Comparison of ENCODE assay signal across 8 cellular contexts in genomic region chr22:45994516-45995404, GRCh38. TPM values are rescaled to one million over a fixed set of nuclear protein-coding genes. Genes with fewer than 3 reads are reported as not detected.
DNase-seq lines count a peak whose midpoint lies in the region; ATAC-seq and TF ChIP-seq lines count a peak whose summit lies in the region.

No MANE protein-coding gene starts in this region.

- peak overlapping the region; percentile 73 for H2BK5ac ChIP-seq in neuronal stem cell (ENCODE audit: low read length)

- peak overlapping the region; percentile 47 for H3K4ac ChIP-seq in neuronal stem cell (ENCODE audit: low read length)

- ATAC-seq in HG02642 (IDR thresholded peaks at IDR 0.05; ENCODE audit: poor library complexity, unreplicated experiment), result no peak

- H4K91ac ChIP-seq in neuronal stem cell (ENCODE audit: low read depth, low read length, poor library complexity), result no peak overlapping the region

- no peak overlapping the region for H4K8ac ChIP-seq in neuronal stem cell (ENCODE audit: low read depth, low read length)

- H3K4me3 ChIP-seq in neuronal stem cell (ENCODE audit: low read length in 2 of 2), result no peak overlapping the region

- H3K27ac ChIP-seq in neuronal stem cell (replicated peaks; ENCODE audit: low read length), result no peak overlapping the region

- in situ Hi-C loops in ACHN (cut with HindIII; ENCODE audit: low pct_ligation_motif_present, low pct_unique_long_range_greater_than_20kb, low sequenced_read_pairs) (no loop called here), GM13977 (cut with MboI; ENCODE audit: low pct_unique_long_range_greater_than_20kb, low sequenced_read_pairs, unreplicated experiment) (no loop called here)

- no peak overlapping the region for H2BK120ac ChIP-seq in neuronal stem cell (ENCODE audit: low read depth, low read length)

- H3K14ac ChIP-seq in neuronal stem cell (ENCODE audit: low read length), result peak overlapping the region; percentile 32

- H3K36me3 ChIP-seq in neuronal stem cell (replicated peaks in 1 of 2; ENCODE audit: control insufficient read depth in 2 of 2, insufficient read depth in 2 of 2, low read length in 2 of 2), result no peaks in the 10 kb centered on the region

- no peaks in the 10 kb centered on the region for H3K9me3 ChIP-seq in neuronal stem cell (replicated peaks in 1 of 2; ENCODE audit: control insufficient read depth in 2 of 2, insufficient read depth in 1 of 2, low read depth in 1 of 2, low read length in 2 of 2)

- H3K27me3 ChIP-seq in neuronal stem cell (ENCODE audit: control insufficient read depth in 3 of 3, insufficient read depth in 3 of 3, low read depth in 1 of 3, low read length in 3 of 3), result peaks cover 0 to 38% (median 8%) of the 10 kb centered on the region in 3 experiments

- H3K4me2 ChIP-seq in neuronal stem cell (ENCODE audit: insufficient read depth, low read length, poor library complexity, severe bottlenecking), result no peak overlapping the region

- no CpG with 5 or more reads among the region's 27 CpGs for WGBS in neuronal stem cell (ENCODE audit: extremely low coverage in 2 of 2, insufficient read length in 2 of 2, insufficient replicate concordance in 1 of 2), 2 donors

- peak overlapping the region; percentile 53 for H2BK12ac ChIP-seq in neuronal stem cell (ENCODE audit: low read length)

- H3K79me1 ChIP-seq in neuronal stem cell (ENCODE audit: low read depth, low read length), result peaks cover 2% of the 10 kb centered on the region

- peak; percentile 58 for DNase-seq in ACHN
- DNase-seq in GM13977 (ENCODE audit: low spot score), result peak; percentile 82
- DNase-seq in OCI-M2 (lab: John Stamatoyannopoulos, UW; ENCODE audit: unreplicated experiment), result peak; percentile 9
- peak; percentile 71 for DNase-seq in activated T-cell treated with anti-CD3 and anti-CD28 coated beads for 48 hours (ENCODE audit: low read depth)
- peak; percentile 53 for DNase-seq in fibroblast of gingiva (ENCODE audit: low read depth)
- DNase-seq in neuronal stem cell (ENCODE audit: low spot score), result peak; percentile 71
- peak; percentile 91 for DNase-seq in superior temporal gyrus (ENCODE audit: extremely low spot score)

- H3K9ac ChIP-seq in neuronal stem cell (ENCODE audit: low read depth, low read length, poor library complexity), result no peak overlapping the region

- H3K23ac ChIP-seq in neuronal stem cell (ENCODE audit: low read depth, low read length, poor library complexity), result no peak overlapping the region

- no peak overlapping the region for H2BK15ac ChIP-seq in neuronal stem cell (ENCODE audit: low read length)

- H3K4me1 ChIP-seq in neuronal stem cell (ENCODE audit: control insufficient read depth in 2 of 2, insufficient read depth in 1 of 2, low read depth in 1 of 2, low read length in 2 of 2), result peaks cover 2 to 9% of the 10 kb centered on the region in 2 donors

- peak; percentile 97 for TF ChIP-seq CTCF in GM13977 (IDR thresholded peaks at IDR 0.05; ENCODE audit: extremely low read depth, insufficient read depth, missing control alignments)

- peak overlapping the region; percentile 69 for H3K18ac ChIP-seq in neuronal stem cell (ENCODE audit: low read length)

- H2AFZ ChIP-seq in neuronal stem cell (ENCODE audit: low read length), result no peak overlapping the region

- peak overlapping the region; percentile 92 for H2AK5ac ChIP-seq in neuronal stem cell (ENCODE audit: low read depth, low read length)

RNA-seq across cellular contexts. Expression of gene WNT7B, which starts 17.8 kb away (rescaled TPM):
- polyA plus RNA-seq in neuronal stem cell (2013, experiment 1 of 2), result 8.6 TPM
- 8.5 TPM for polyA plus RNA-seq in neuronal stem cell (2013, experiment 2 of 2)

Comparison
In these comparisons a context has a peak if more than half of its experiments do, and no peak if none do; other contexts are left out.
1. DNase-seq: peak in every context shown above with its lines; median percentile 91 in superior temporal gyrus; 82 in GM13977; 71 in activated T-cell treated with anti-CD3 and anti-CD28 coated beads for 48 hours; 71 in neuronal stem cell; 58 in ACHN; 53 in fibroblast of gingiva; 9 in OCI-M2.